In the genomic region with DNA sequence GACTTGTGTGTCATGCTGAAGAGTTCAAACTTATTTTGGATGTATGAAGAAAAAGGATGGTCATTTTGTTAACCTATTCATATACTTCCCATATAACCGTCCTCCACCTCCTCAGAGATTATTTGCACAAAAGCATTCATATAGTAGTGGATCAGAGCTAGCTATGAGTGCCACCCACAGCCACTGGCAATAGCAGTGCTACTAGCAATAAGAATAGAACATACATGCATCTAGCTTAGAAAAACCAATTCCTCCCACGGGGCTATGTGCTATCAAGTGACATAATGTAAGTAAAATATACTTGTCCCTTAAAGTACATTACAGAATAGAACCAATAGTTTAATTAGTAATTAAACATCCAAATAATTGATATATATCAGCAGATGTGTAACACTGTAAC, we compare ENCODE assay signal across 31 cellular contexts. TPM values are rescaled to one million over a fixed set of nuclear protein-coding genes. Genes with fewer than 3 reads are reported as not detected.
DNase-seq lines count a peak whose midpoint lies in the region; ATAC-seq and TF ChIP-seq lines count a peak whose summit lies in the region.
"Had no signal": no experiment of that assay in that cellular context is flagged by ENCODE, and none has a peak within 500 bp of the region (broad histone marks: within the 10 kb centered on the region; RNA-seq: fewer than 3 reads in every experiment).

No MANE protein-coding gene starts in this region.

- peaks cover 83% of the 10 kb centered on the region for H3K36me3 Mint-ChIP-seq in CD4-positive, alpha-beta T cell (ENCODE audit: low read depth)
- H3K36me3 Mint-ChIP-seq in activated CD4-positive, alpha-beta memory T cell treated with anti-CD3 and anti-CD28 coated beads for 36 hours, result peaks cover 28% of the 10 kb centered on the region
- peaks cover 36% of the 10 kb centered on the region for H3K36me3 Mint-ChIP-seq in effector memory CD8-positive, alpha-beta T cell (ENCODE audit: insufficient read depth)
- H3K36me3 Mint-ChIP-seq: mesothelial cell of epicardium, naive B cell had no signal

- H3K27ac ChIP-seq in CD4-positive, alpha-beta T cell (ENCODE audit: low read depth, low read length), result no peak overlapping the region
- H3K27ac ChIP-seq in tibial artery, result no peak overlapping the region
- H3K27ac ChIP-seq: A549, cardiac muscle cell, coronary artery, heart left ventricle, Peyer's patch, thyroid gland had no signal

- TF ChIP-seq CTCF in CD4-positive, alpha-beta T cell (IDR thresholded peaks at IDR 0.05), result no peak
- no peak for TF ChIP-seq CTCF in tibial artery (IDR thresholded peaks at IDR 0.05)

- no peaks in the 10 kb centered on the region for H3K27me3 Mint-ChIP-seq in CD4-positive, alpha-beta T cell
- H3K27me3 Mint-ChIP-seq in activated CD4-positive, alpha-beta memory T cell treated with anti-CD3 and anti-CD28 coated beads for 36 hours, result no peaks in the 10 kb centered on the region
- H3K27me3 Mint-ChIP-seq in effector memory CD8-positive, alpha-beta T cell, result no peaks in the 10 kb centered on the region
- H3K27me3 Mint-ChIP-seq: naive B cell had no signal

- CTCF ChIA-PET in CD4-positive, alpha-beta T cell (lab: Charles Lee), result interaction anchor here (4.6 kb wide), 1 partner anchor 11 kb away, joined by 25 read pairs; no protein-coding TSS in a partner anchor
- CTCF ChIA-PET in activated CD4-positive, alpha-beta memory T cell treated with anti-CD3 and anti-CD28 coated beads for 36 hours (lab: Charles Lee), result interaction anchor here (1.3 to 4.8 kb wide), 6 partner anchors 8 to 58 kb away, joined by 5 to 67 read pairs (median 14); partner anchors contain the start of gene ZBED2

- peaks cover 61% of the 10 kb centered on the region for H3K4me1 Mint-ChIP-seq in CD4-positive, alpha-beta T cell (ENCODE audit: low read depth)
- peaks cover 91% of the 10 kb centered on the region for H3K4me1 Mint-ChIP-seq in activated CD4-positive, alpha-beta memory T cell treated with anti-CD3 and anti-CD28 coated beads for 36 hours (ENCODE audit: low read depth)
- H3K4me1 Mint-ChIP-seq in effector memory CD8-positive, alpha-beta T cell (ENCODE audit: low read depth in 2 of 2), result peaks cover 33 to 64% of the 10 kb centered on the region in 2 donors

- H3K27me3 ChIP-seq in CD4-positive, alpha-beta T cell (ENCODE audit: control insufficient read depth, insufficient read depth, low read length), result no peaks in the 10 kb centered on the region
- no peaks in the 10 kb centered on the region for H3K27me3 ChIP-seq in tibial artery
- H3K27me3 ChIP-seq: cardiac muscle cell, Peyer's patch, thyroid gland had no signal

- H3K36me3 ChIP-seq in tibial artery, result no peaks in the 10 kb centered on the region
- H3K36me3 ChIP-seq: cardiac muscle cell, heart left ventricle, Peyer's patch, thyroid gland had no signal

- intact Hi-C loops in CD4-positive, alpha-beta T cell (cut with DNase I, micrococcal nuclease), result loop anchor here in 1 of 2 experiments (5.0 kb wide), 1 partner anchor 58 kb away; no protein-coding TSS in a partner anchor
- intact Hi-C loops in activated CD4-positive, alpha-beta memory T cell treated with anti-CD3 and anti-CD28 coated beads for 36 hours (cut with micrococcal nuclease), result loop anchor here (1.0 to 5.0 kb wide), 5 partner anchors 11 to 887 kb away; partner anchors contain the start of gene CD96
- intact Hi-C loops in tibial artery (cut with DNase I; ENCODE audit: low total_unique reads), result no loop called here

- no peak overlapping the region for H3K4me3 Mint-ChIP-seq in CD4-positive, alpha-beta T cell
- peak overlapping the region; percentile 38 for H3K4me3 Mint-ChIP-seq in activated CD4-positive, alpha-beta memory T cell treated with anti-CD3 and anti-CD28 coated beads for 36 hours
- H3K4me3 Mint-ChIP-seq in effector memory CD8-positive, alpha-beta T cell, result no peak overlapping the region
- H3K4me3 Mint-ChIP-seq: H9, mesothelial cell of epicardium, naive B cell had no signal

- H3K4me1 ChIP-seq in tibial artery, result no peaks in the 10 kb centered on the region
- H3K4me1 ChIP-seq: Caco-2, Peyer's patch had no signal

- peak; percentile 40 for DNase-seq in activated CD4-positive, alpha-beta T cell treated with anti-CD3 and anti-CD28 coated beads for 48 hours
- no peak for DNase-seq in activated CD4-positive, alpha-beta T cell treated with anti-CD3 and anti-CD28 coated beads, Interleukin-2, amount 50 U/mL, for 48 hours
- DNase-seq in CD4-positive, alpha-beta T cell, result no peak
- DNase-seq in activated CD4-positive, alpha-beta memory T cell treated with anti-CD3 and anti-CD28 coated beads for 36 hours, result no peak
- DNase-seq in effector memory CD8-positive, alpha-beta T cell, result no peak
- DNase-seq in tibial artery (no peak), RPMI8226 (no peak)
- DNase-seq: activated gamma-delta T cell; aorta; Caco-2; H9; heart left ventricle; KG1; MM.1S; naive B cell; NCI-H1417; NCI-H2029 treated with DMSO at 0.1 percent for 48 hours; NCI-H526 treated with DMSO at 0.1 percent for 48 hours; occipital lobe; Peyer's patch; stimulated activated CD4-positive, alpha-beta T cell treated with anti-CD3 and anti-CD28 coated beads, Interleukin-4, amount 100 ng/mL, for 4 hours; stimulated activated naive CD4-positive, alpha-beta T cell treated with Interleukin-2 at 50 U/mL for 16 hours; SW 1271; thyroid gland had no signal

- peak overlapping the region; percentile 21 for H3K27ac Mint-ChIP-seq in CD4-positive, alpha-beta T cell
- H3K27ac Mint-ChIP-seq in activated CD4-positive, alpha-beta memory T cell treated with anti-CD3 and anti-CD28 coated beads for 36 hours, result peak overlapping the region; percentile 92
- H3K27ac Mint-ChIP-seq in effector memory CD8-positive, alpha-beta T cell, result peak overlapping the region; percentile 4 to 99
- H3K27ac Mint-ChIP-seq: H9, mesothelial cell of epicardium had no signal

- no peak overlapping the region for H3K4me3 ChIP-seq in tibial artery
- H3K4me3 ChIP-seq: A549, cardiac muscle cell, coronary artery, heart left ventricle, Peyer's patch, thyroid gland had no signal

- no peak for ATAC-seq in CD4-positive, alpha-beta T cell (ENCODE audit: poor library complexity)
- ATAC-seq in effector memory CD8-positive, alpha-beta T cell (replicated peaks), result no peak
- no peak for ATAC-seq in HG03520 (IDR thresholded peaks at IDR 0.05; ENCODE audit: unreplicated experiment)
- ATAC-seq: esophagus mucosa, heart left ventricle had no signal

- POLR2A ChIA-PET in CD4-positive, alpha-beta T cell (lab: Charles Lee), result no interaction called here
- POLR2A ChIA-PET in activated CD4-positive, alpha-beta memory T cell treated with anti-CD3 and anti-CD28 coated beads for 36 hours (lab: Charles Lee), result interaction anchor here (0.9 to 4.6 kb wide), 6 partner anchors 10 to 269 kb away, joined by 3 to 161 read pairs (median 10); partner anchors contain the start of gene ZBED2

- H3K9me3 Mint-ChIP-seq in CD4-positive, alpha-beta T cell, result no peaks in the 10 kb centered on the region
- no peaks in the 10 kb centered on the region for H3K9me3 Mint-ChIP-seq in activated CD4-positive, alpha-beta memory T cell treated with anti-CD3 and anti-CD28 coated beads for 36 hours
- H3K9me3 Mint-ChIP-seq in effector memory CD8-positive, alpha-beta T cell, result peaks cover 0 to 8% of the 10 kb centered on the region in 2 donors
- H3K9me3 Mint-ChIP-seq: H9, mesothelial cell of epicardium, naive B cell had no signal

- H3K9me3 ChIP-seq in CD4-positive, alpha-beta T cell (ENCODE audit: control insufficient read depth, low read length), result no peaks in the 10 kb centered on the region
- no peaks in the 10 kb centered on the region for H3K9me3 ChIP-seq in tibial artery
- H3K9me3 ChIP-seq: A549, Caco-2, heart left ventricle, Peyer's patch, thyroid gland had no signal

RNA-seq across cellular contexts. Expression of gene ZBED2, which starts 10.3 kb away (rescaled TPM):
- under 1 TPM in 1 of 2 experiments, not detected in 1; 0.11 TPM for total RNA-seq in CD4-positive, alpha-beta T cell
- 100 to 1,000 TPM; 609 to 610 TPM for total RNA-seq in activated CD4-positive, alpha-beta memory T cell treated with anti-CD3 and anti-CD28 coated beads for 36 hours
- total RNA-seq: aorta, cardiac muscle cell, H9, mesothelial cell of epicardium, occipital lobe, Peyer's patch, pulmonary artery endothelial cell had no signal

Comparison
In these comparisons a context has a peak if more than half of its experiments do, and no peak if none do; other contexts are left out.
1. H3K27ac Mint-ChIP-seq: peak in every context shown above with its lines; median percentile 92 in activated CD4-positive, alpha-beta memory T cell treated with anti-CD3 and anti-CD28 coated beads for 36 hours; 52 in effector memory CD8-positive, alpha-beta T cell; 21 in CD4-positive, alpha-beta T cell.
2. RNA of gene ZBED2, which starts 10.3 kb away (total RNA-seq): 609 to 610 TPM in activated CD4-positive, alpha-beta memory T cell treated with anti-CD3 and anti-CD28 coated beads for 36 hours; 0.11 TPM in CD4-positive, alpha-beta T cell; every median in the first group is over 100 times any median in the second.